Comparison of ENCODE assay signal across 1 cellular context in the genomic region with DNA sequence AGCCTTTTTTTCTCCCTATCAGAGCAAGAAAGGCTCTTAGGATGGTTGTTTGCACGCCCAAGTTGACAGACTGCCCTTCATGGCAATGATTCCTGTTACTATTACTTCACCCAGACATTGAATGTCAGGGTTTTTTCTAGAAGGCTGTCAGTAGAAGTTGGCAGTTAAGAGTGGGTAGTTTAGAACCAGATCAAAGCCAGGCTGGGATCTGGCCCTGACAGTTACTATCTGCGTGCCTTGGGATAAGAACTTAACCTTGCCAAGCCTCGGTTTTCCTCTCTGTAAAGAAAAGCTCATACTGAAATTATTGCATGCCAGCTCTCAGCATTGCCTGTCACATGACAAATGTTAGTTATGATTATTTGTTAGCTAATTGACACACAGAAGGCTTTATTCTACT.
TF ChIP-seq lines count a peak whose summit lies in the region.

No MANE protein-coding gene starts in this region.

TF ChIP-seq in GM12878, 131 proteins besides CTCF, POLR2A, EP300 and RAD21:
- TF ChIP-seq IKZF1 (conservative IDR thresholded peaks at IDR 0.05) (no peak), BCL11A (IDR thresholded peaks at IDR 0.05; ENCODE audit: low read depth, low read length) (no peak), MEF2A (IDR thresholded peaks at IDR 0.05; ENCODE audit: insufficient read depth, low read depth, low read length) (no peak), ATF3 (IDR thresholded peaks at IDR 0.05; ENCODE audit: borderline replicate concordance, extremely low read depth, low read depth, low read length) (no peak), STAT1 (conservative IDR thresholded peaks at IDR 0.05) (no peak), CHD4 (IDR thresholded peaks at IDR 0.05) (no peak), YBX1 (IDR thresholded peaks at IDR 0.05) (no peak), CBFB (IDR thresholded peaks at IDR 0.05; ENCODE audit: low read depth) (no peak)
- TF ChIP-seq, protein P1, sequence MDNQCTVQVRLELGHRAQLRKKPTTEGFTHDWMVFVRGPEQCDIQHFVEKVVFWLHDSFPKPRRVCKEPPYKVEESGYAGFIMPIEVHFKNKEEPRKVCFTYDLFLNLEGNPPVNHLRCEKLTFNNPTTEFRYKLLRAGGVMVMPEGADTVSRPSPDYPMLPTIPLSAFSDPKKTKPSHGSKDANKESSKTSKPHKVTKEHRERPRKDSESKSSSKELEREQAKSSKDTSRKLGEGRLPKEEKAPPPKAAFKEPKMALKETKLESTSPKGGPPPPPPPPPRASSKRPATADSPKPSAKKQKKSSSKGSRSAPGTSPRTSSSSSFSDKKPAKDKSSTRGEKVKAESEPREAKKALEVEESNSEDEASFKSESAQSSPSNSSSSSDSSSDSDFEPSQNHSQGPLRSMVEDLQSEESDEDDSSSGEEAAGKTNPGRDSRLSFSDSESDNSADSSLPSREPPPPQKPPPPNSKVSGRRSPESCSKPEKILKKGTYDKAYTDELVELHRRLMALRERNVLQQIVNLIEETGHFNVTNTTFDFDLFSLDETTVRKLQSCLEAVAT (IDR thresholded peaks at IDR 0.05): no peak
